In genomic region chr9:121029469-121029868, GRCh38 we compare ENCODE assay signal across 24 cellular contexts. TPM values are rescaled to one million over a fixed set of nuclear protein-coding genes. Genes with fewer than 3 reads are reported as not detected.
DNase-seq lines count a peak whose midpoint lies in the region; ATAC-seq, FAIRE-seq and TF ChIP-seq lines count a peak whose summit lies in the region.
"Had no signal": no experiment of that assay in that cellular context is flagged by ENCODE, and none has a peak within 500 bp of the region (broad histone marks: within the 10 kb centered on the region; RNA-seq: fewer than 3 reads in every experiment).

No MANE protein-coding gene starts in this region.

- TF ChIP-seq EP300 in HepG2 (IDR thresholded peaks at IDR 0.05; ENCODE audit: low read depth in 2 of 2, low read length in 2 of 2) (no peak), HepG2 (CRISPR knock-in tag; IDR thresholded peaks at IDR 0.05; ENCODE audit: borderline replicate concordance) (no peak)

- H3K79me2 ChIP-seq in HepG2 (ENCODE audit: insufficient read depth, low read length), result no peaks in the 10 kb centered on the region

- no TSS peak for BruUV-seq in HepG2 (replicated peaks; lab: Mats Ljungman, UMichigan)

- H3K4me3 ChIP-seq in HepG2 (replicated peaks in 1 of 3; ENCODE audit: insufficient read depth in 1 of 3, low read depth in 2 of 3, low read length in 3 of 3), result peak overlapping the region in 1 of 3 experiments; percentile 24; a peak in 2 of 6 replicates
- H3K4me3 ChIP-seq in right lobe of liver, result no peak overlapping the region
- no peak overlapping the region for H3K4me3 ChIP-seq in left lung
- no peak overlapping the region for H3K4me3 ChIP-seq in dorsolateral prefrontal cortex
- H3K4me3 ChIP-seq: BLaER1, GM12878 had no signal

- H3K4me1 ChIP-seq in HepG2 (ENCODE audit: insufficient read depth, low read length) (peaks cover 33% of the 10 kb centered on the region), right lobe of liver (peaks cover 0 to 48% (median 3%) of the 10 kb centered on the region in 4 donors), left lung (no peaks in the 10 kb centered on the region)
- H3K4me1 ChIP-seq: BE2C, BLaER1 had no signal

- H3K27me3 ChIP-seq in HepG2 (ENCODE audit: control insufficient read depth in 1 of 2, insufficient read depth in 2 of 2, low read length in 2 of 2), result no peaks in the 10 kb centered on the region
- H3K27me3 ChIP-seq in right lobe of liver, result no peaks in the 10 kb centered on the region
- no peaks in the 10 kb centered on the region for H3K27me3 ChIP-seq in left lung
- H3K27me3 ChIP-seq in dorsolateral prefrontal cortex, result no peaks in the 10 kb centered on the region
- H3K27me3 ChIP-seq: BE2C, BLaER1 had no signal

- no peaks in the 10 kb centered on the region for H3K9me3 ChIP-seq in HepG2 (ENCODE audit: low read length)
- no peaks in the 10 kb centered on the region for H3K9me3 ChIP-seq in right lobe of liver
- no peaks in the 10 kb centered on the region for H3K9me3 ChIP-seq in left lung
- H3K9me3 ChIP-seq: BE2C, BLaER1 had no signal

- peak; percentile 41 for DNase-seq in HepG2 (ENCODE audit: low spot score)
- no peak for DNase-seq in right lobe of liver
- DNase-seq in left lung, result no peak
- DNase-seq in NK-92 (lab: John Stamatoyannopoulos, UW; ENCODE audit: unreplicated experiment), result no peak
- no peak for DNase-seq in dorsolateral prefrontal cortex
- DNase-seq: 8988T; ACHN; BE2C; C1 segment of cervical spinal cord; CD4-positive, alpha-beta memory T cell; CD4-positive, CD25-positive, alpha-beta regulatory T cell; CD8-positive, alpha-beta memory T cell; COR-L47; DMS 273 treated with DMSO at 0.1 percent for 48 hours; DMS153; DMS53; DMS79; DND-41; EL; GDM1 had no signal

- H3K36me3 ChIP-seq in HepG2 (replicated peaks in 1 of 2; ENCODE audit: control insufficient read depth in 1 of 2, insufficient read depth in 2 of 2, low read length in 2 of 2), result peaks cover 9 to 51% of the 10 kb centered on the region in 2 experiments
- H3K36me3 ChIP-seq in right lobe of liver, result peaks cover 0 to 80% (median 30%) of the 10 kb centered on the region in 4 donors
- no peaks in the 10 kb centered on the region for H3K36me3 ChIP-seq in left lung
- H3K36me3 ChIP-seq: BE2C, BLaER1 had no signal

- CTCF ChIA-PET in HepG2 (lab: Yijun Ruan, JAX; ENCODE audit: low intra/inter-chr PET ratio, low total read pairs), result no interaction called here

- no peak overlapping the region for H2AFZ ChIP-seq in HepG2 (ENCODE audit: low read length)

- no peak for TF ChIP-seq POLR2A in HepG2 (IDR thresholded peaks at IDR 0.05; ENCODE audit: insufficient read depth in 1 of 2, low read depth in 2 of 2, low read length in 2 of 2)
- TF ChIP-seq POLR2A in right lobe of liver (IDR thresholded peaks at IDR 0.05), result no peak

- no peaks in the 10 kb centered on the region for H4K20me1 ChIP-seq in HepG2 (ENCODE audit: insufficient read depth, low read length)
- H4K20me1 ChIP-seq: BLaER1 had no signal

- peak overlapping the region; percentile 43 for H3K4me2 ChIP-seq in HepG2 (ENCODE audit: low read depth, low read length)
- H3K4me2 ChIP-seq: BLaER1 had no signal

- ATAC-seq in HepG2 (peak; percentile 56; the same call in 1 of the 3 replicates), right lobe of liver (peak in 3 of 4 donors; percentile 22 to 68 (median 45)), left lung (no peak)
- ATAC-seq: GM12878 had no signal

- intact Hi-C loops in HepG2 (cut with micrococcal nuclease; ENCODE audit: unreplicated experiment) (no loop called here), right lobe of liver (cut with DNase I) (no loop called here), left lung (cut with DNase I) (no loop called here), dorsolateral prefrontal cortex (cut with DNase I) (no loop called here)

- H3K9ac ChIP-seq in HepG2 (ENCODE audit: insufficient read depth, low read depth, low read length), result no peak overlapping the region
- H3K9ac ChIP-seq: BLaER1 had no signal

- in situ Hi-C loops in HepG2 (cut with HindIII; ENCODE audit: extremely low pct_ligation_motif_present, low pct_unique_long_range_greater_than_20kb), result no loop called here

- no peak for TF ChIP-seq CTCF in HepG2 (CRISPR knock-in tag; IDR thresholded peaks at IDR 0.05)
- TF ChIP-seq CTCF in right lobe of liver (IDR thresholded peaks at IDR 0.05), result no peak
- no peak for TF ChIP-seq CTCF in left lung (IDR thresholded peaks at IDR 0.05)
- no peak for TF ChIP-seq CTCF in dorsolateral prefrontal cortex (IDR thresholded peaks at IDR 0.05 in 54 of 56, conservative IDR thresholded peaks at IDR 0.05 in 2 of 56; ENCODE audit: low read depth in 1 of 56, partially characterized antibody in 56 of 56)

- POLR2A ChIA-PET in HepG2 (lab: Yijun Ruan, JAX), result no interaction called here

- FAIRE-seq in HepG2 (lab: Jason Lieb, UNC), result no peak
- FAIRE-seq: A204.1, GM12878, GM18507 had no signal

- WGBS in HepG2 (ENCODE audit: low lambda C conversion rate), result 13% methylated on average over 1 of the region's 1 CpG
- WGBS in right lobe of liver (ENCODE audit: insufficient coverage, low coverage, low lambda C conversion rate, missing lambda C conversion rate), result 17% methylated on average over 1 of the region's 1 CpG

- no peak for TF ChIP-seq RAD21 in HepG2 (CRISPR knock-in tag; IDR thresholded peaks at IDR 0.05)

- H3K27ac ChIP-seq in HepG2 (ENCODE audit: extremely low read length, insufficient read depth, low read length) (peak overlapping the region; percentile 11), right lobe of liver (peak overlapping the region in 1 of 3 donors; percentile 41), left lung (no peak overlapping the region), dorsolateral prefrontal cortex (no peak overlapping the region)
- H3K27ac ChIP-seq: BLaER1 had no signal

TF ChIP-seq in HepG2, 621 proteins besides CTCF, POLR2A, EP300 and RAD21 (continues in another document):
- TF ChIP-seq NBN (conservative IDR thresholded peaks at IDR 0.05) (no peak), FOXA1 (IDR thresholded peaks at IDR 0.05) (no peak), FOXA1 (CRISPR knock-in tag; IDR thresholded peaks at IDR 0.05) (no peak), SOX13 (IDR thresholded peaks at IDR 0.05) (no peak), SOX13 (CRISPR knock-in tag; conservative IDR thresholded peaks at IDR 0.05 in 1 of 2, IDR thresholded peaks at IDR 0.05 in 1 of 2) (0 out of 4 replicates have a peak, but pooled peaks of 1 of the 2 experiments have one; percentile 48), SETDB1 (CRISPR knock-in tag; IDR thresholded peaks at IDR 0.05; ENCODE audit: borderline replicate concordance) (no peak)

RNA-seq across cellular contexts. Expression of gene C5, which starts 20.6 kb away (rescaled TPM):
- 29.8 and 57.6 TPM in 2 replicates for total RNA-seq in HepG2 (2016; rRNA removed; fragmentation: Illumina TruSeq; extraction: Trizol)
- 5.8 and 7.1 TPM in 2 replicates for total RNA-seq in HepG2 (2016; cell fraction: cytosol; rRNA removed; fragmentation: Illumina TruSeq; extraction: Trizol; ENCODE audit: low read depth)
- total RNA-seq in HepG2 (2016; cell fraction: insoluble cytoplasmic fraction; rRNA removed; fragmentation: Illumina TruSeq; extraction: Trizol), result 28.2 and 56.6 TPM in 2 replicates
- total RNA-seq in HepG2 (2016; cell fraction: membrane; rRNA removed; fragmentation: Illumina TruSeq; extraction: Trizol), result 5.7 and 8.3 TPM in 2 replicates
- 61.5 and 74.8 TPM in 2 replicates for total RNA-seq in HepG2 (2016; cell fraction: nucleus; rRNA removed; fragmentation: Illumina TruSeq; extraction: Trizol)
- 192 and 242 TPM in 2 replicates for polyA plus RNA-seq in HepG2 (2011; rRNA removed)
- polyA plus RNA-seq in HepG2 (2011; cell fraction: cytosol; rRNA removed), result 79.8 and 172 TPM in 2 replicates
- polyA plus RNA-seq in HepG2 (2011; cell fraction: nucleus; rRNA removed), result 116 and 151 TPM in 2 replicates
- polyA plus RNA-seq in HepG2 (2012), result 82.5 and 211 TPM in 2 replicates
- polyA plus RNA-seq in HepG2 (2016; cell fraction: cytosol; fragmentation: Illumina TruSeq; extraction: Trizol; ENCODE audit: low read depth), result 1.4 and 1.8 TPM in 2 replicates
- polyA plus RNA-seq in HepG2 (2016; cell fraction: insoluble cytoplasmic fraction; fragmentation: Illumina TruSeq; extraction: Trizol; ENCODE audit: low read depth), result 14.3 and 16.7 TPM in 2 replicates
- 2.3 and 2.7 TPM in 2 replicates for polyA plus RNA-seq in HepG2 (2016; cell fraction: membrane; fragmentation: Illumina TruSeq; extraction: Trizol; ENCODE audit: low read depth)
- 55.2 and 57.5 TPM in 2 replicates for polyA plus RNA-seq in HepG2 (2016; cell fraction: nucleus; fragmentation: Illumina TruSeq; extraction: Trizol; ENCODE audit: insufficient read depth, low read depth)
- 1.5 and 59.8 TPM in 2 replicates for polyA minus RNA-seq in HepG2 (2011; rRNA and poly(A)+ RNA removed; ENCODE audit: low replicate concordance)
- polyA minus RNA-seq in HepG2 (2011; cell fraction: cytosol; rRNA and poly(A)+ RNA removed), result 115 and 233 TPM in 2 replicates
- polyA minus RNA-seq in HepG2 (2011; cell fraction: nucleus; rRNA and poly(A)+ RNA removed), result 307 and 447 TPM in 2 replicates
- 100 to 1,000 TPM; 251 to 616 (median 411) TPM for total RNA-seq in right lobe of liver
- 10 to 100 TPM; 12.3 to 32.2 TPM for total RNA-seq in left lung
- 10 to 100 TPM in 14 of 120 experiments, 1 to 10 TPM in 106; 2.4 to 14.5 (median 7.3) TPM for total RNA-seq in dorsolateral prefrontal cortex
- polyA plus RNA-seq: CD8-positive, alpha-beta memory T cell had no signal

RNA-seq across cellular contexts. Expression of gene CNTRL, which starts 45.3 kb away (rescaled TPM):
- total RNA-seq in HepG2 (2016; rRNA removed; fragmentation: Illumina TruSeq; extraction: Trizol) (11.8 and 14.4 TPM in 2 replicates), right lobe of liver (1 to 10 TPM; 2.8 to 5.6 (median 4.2) TPM), left lung (10 to 100 TPM; 13.6 to 18.5 TPM), dorsolateral prefrontal cortex (10 to 100 TPM; 12.3 to 35.3 (median 21.4) TPM)
- 4.7 and 4.8 TPM in 2 replicates for total RNA-seq in HepG2 (2016; cell fraction: cytosol; rRNA removed; fragmentation: Illumina TruSeq; extraction: Trizol; ENCODE audit: low read depth)
- total RNA-seq in HepG2 (2016; cell fraction: insoluble cytoplasmic fraction; rRNA removed; fragmentation: Illumina TruSeq; extraction: Trizol), result 10.7 and 14.1 TPM in 2 replicates
- 4.7 and 5.0 TPM in 2 replicates for total RNA-seq in HepG2 (2016; cell fraction: membrane; rRNA removed; fragmentation: Illumina TruSeq; extraction: Trizol)
- total RNA-seq in HepG2 (2016; cell fraction: nucleus; rRNA removed; fragmentation: Illumina TruSeq; extraction: Trizol), result 12.3 and 17.2 TPM in 2 replicates
- 6.1 and 7.5 TPM in 2 replicates for polyA plus RNA-seq in HepG2 (2011; rRNA removed)
- 4.1 and 4.2 TPM in 2 replicates for polyA plus RNA-seq in HepG2 (2011; cell fraction: cytosol; rRNA removed)
- 9.1 and 9.5 TPM in 2 replicates for polyA plus RNA-seq in HepG2 (2011; cell fraction: nucleus; rRNA removed)
- 6.3 and 8.4 TPM in 2 replicates for polyA plus RNA-seq in HepG2 (2012)
- polyA plus RNA-seq in HepG2 (2016; cell fraction: cytosol; fragmentation: Illumina TruSeq; extraction: Trizol; ENCODE audit: low read depth), result 0.28 and 0.37 TPM in 2 replicates
- polyA plus RNA-seq in HepG2 (2016; cell fraction: insoluble cytoplasmic fraction; fragmentation: Illumina TruSeq; extraction: Trizol; ENCODE audit: low read depth), result 10.8 and 10.9 TPM in 2 replicates
- 1.1 and 1.5 TPM in 2 replicates for polyA plus RNA-seq in HepG2 (2016; cell fraction: membrane; fragmentation: Illumina TruSeq; extraction: Trizol; ENCODE audit: low read depth)
- 15.8 and 17.4 TPM in 2 replicates for polyA plus RNA-seq in HepG2 (2016; cell fraction: nucleus; fragmentation: Illumina TruSeq; extraction: Trizol; ENCODE audit: insufficient read depth, low read depth)
- 7.3 and 10.6 TPM in 2 replicates for polyA minus RNA-seq in HepG2 (2011; rRNA and poly(A)+ RNA removed; ENCODE audit: low replicate concordance)
- polyA minus RNA-seq in HepG2 (2011; cell fraction: cytosol; rRNA and poly(A)+ RNA removed), result 6.8 TPM in 2 replicates
- 22.9 and 30.5 TPM in 2 replicates for polyA minus RNA-seq in HepG2 (2011; cell fraction: nucleus; rRNA and poly(A)+ RNA removed)
